14 cellular contexts compared by ENCODE assay signal in genomic region chr7:129389829-129390228, GRCh38.
"Had no signal": no experiment of that assay in that cellular context is flagged by ENCODE, and none has a peak within 500 bp of the region (broad histone marks: within the 10 kb centered on the region; RNA-seq: fewer than 3 reads in every experiment).

No MANE protein-coding gene starts in this region.

- H3K4me3 ChIP-seq: lung, tibial nerve, uterus had no signal

- H3K9me3 ChIP-seq: tibial nerve, uterus had no signal

- DNase-seq: activated CD4-positive, alpha-beta memory T cell treated with anti-CD3 and anti-CD28 coated beads, Interleukin-2, amount 10 ng/mL, durations not matched to agents 7 days and 5 days; activated CD4-positive, alpha-beta T cell treated with anti-CD3 and anti-CD28 coated beads for 4 hours; activated CD8-positive, alpha-beta memory T cell treated with anti-CD3 and anti-CD28 coated beads, Interleukin-2, amount 10 ng/mL, durations not matched to agents 7 days and 5 days; amniotic stem cell; effector memory CD8-positive, alpha-beta T cell; foreskin keratinocyte; occipital lobe; posterior cingulate gyrus; right cardiac atrium; uterus had no signal

- H3K36me3 ChIP-seq: uterus had no signal

- H3K27me3 ChIP-seq: foreskin keratinocyte, tibial nerve, uterus had no signal

- H3K4me1 ChIP-seq: foreskin keratinocyte, tibial nerve, uterus had no signal

- ATAC-seq: activated CD8-positive, alpha-beta memory T cell treated with anti-CD3 and anti-CD28 coated beads, Interleukin-2, amount 10 ng/mL, durations not matched to agents 7 days and 5 days; effector memory CD8-positive, alpha-beta T cell; foreskin keratinocyte; natural killer cell treated with Interleukin-12 subunit alpha and Interleukin-12 subunit beta and Interleukin-15 and Interleukin-18, amount 100 ng/mL, for 72 hours; right cardiac atrium; WTC11 had no signal

- H3K27ac ChIP-seq: foreskin keratinocyte, tibial nerve, uterus had no signal
